22 cellular contexts compared by ENCODE assay signal in genomic region chr13:98368019-98368418, GRCh38.
A peak's percentile ranks its signal among the peaks of the same experiment; 100 is the strongest.
DNase-seq lines count a peak whose midpoint lies in the region; ATAC-seq, FAIRE-seq and TF ChIP-seq lines count a peak whose summit lies in the region.
"Had no signal": no experiment of that assay in that cellular context is flagged by ENCODE, and none has a peak within 500 bp of the region (broad histone marks: within the 10 kb centered on the region; RNA-seq: fewer than 3 reads in every experiment).

No MANE protein-coding gene starts in this region.

- no peak overlapping the region for H3K4me3 ChIP-seq in astrocyte (ENCODE audit: insufficient read depth, low read depth, low read length)
- H3K4me3 ChIP-seq in smooth muscle cell: no peak overlapping the region
- H3K4me3 ChIP-seq in psoas muscle: no peak overlapping the region
- H3K4me3 ChIP-seq in prostate gland: no peak overlapping the region
- H3K4me3 ChIP-seq: adrenal gland, lung, PC-9 had no signal

- H3K27ac ChIP-seq in astrocyte (ENCODE audit: low read depth, low read length) (no peak overlapping the region), smooth muscle cell (ENCODE audit: low read depth) (peak overlapping the region; percentile 17), psoas muscle (no peak overlapping the region), prostate gland (no peak overlapping the region)
- H3K27ac ChIP-seq: adrenal gland, C4-2B, PC-9 had no signal

- no peak for TF ChIP-seq CTCF in astrocyte (IDR thresholded peaks at IDR 0.05; ENCODE audit: insufficient read depth, low read depth, low read length)
- TF ChIP-seq CTCF in smooth muscle cell (IDR thresholded peaks at IDR 0.05; ENCODE audit: borderline replicate concordance, insufficient read depth, poor library complexity, severe bottlenecking): no peak
- TF ChIP-seq CTCF in psoas muscle (IDR thresholded peaks at IDR 0.05): no peak
- no peak for TF ChIP-seq CTCF in prostate gland (IDR thresholded peaks at IDR 0.05)

- peaks cover 32% of the 10 kb centered on the region for H3K4me1 Mint-ChIP-seq in astrocyte (ENCODE audit: low read depth, unreplicated experiment)
- H3K4me1 Mint-ChIP-seq in natural killer cell treated with Interleukin-12 subunit alpha and Interleukin-12 subunit beta and Interleukin-15 and Interleukin-18, amount 100 ng/mL, for 72 hours (ENCODE audit: low read depth in 2 of 2): no peaks in the 10 kb centered on the region

- ATAC-seq in psoas muscle (no peak), GM19397 (IDR thresholded peaks at IDR 0.05; ENCODE audit: unreplicated experiment) (no peak)
- no peak for ATAC-seq in natural killer cell treated with Interleukin-12 subunit alpha and Interleukin-12 subunit beta and Interleukin-15 and Interleukin-18, amount 100 ng/mL, for 72 hours
- ATAC-seq: activated CD4-positive, CD25-positive, alpha-beta regulatory T cell treated with anti-CD3 and anti-CD28 coated beads, Interleukin-2, amount 50 U/mL, for 24 hours; naive thymus-derived CD4-positive, alpha-beta T cell had no signal

- no peaks in the 10 kb centered on the region for H3K27me3 ChIP-seq in astrocyte (ENCODE audit: insufficient read depth, low read length)
- no peaks in the 10 kb centered on the region for H3K27me3 ChIP-seq in smooth muscle cell (ENCODE audit: low read depth)
- H3K27me3 ChIP-seq in psoas muscle (ENCODE audit: insufficient read depth in 3 of 3, low read length in 2 of 3): no peaks in the 10 kb centered on the region
- H3K27me3 ChIP-seq in prostate gland (replicated peaks; ENCODE audit: insufficient read depth): no peaks in the 10 kb centered on the region
- H3K27me3 ChIP-seq: adrenal gland had no signal

- H3K36me3 Mint-ChIP-seq in astrocyte (ENCODE audit: low read depth, unreplicated experiment): peaks cover 26% of the 10 kb centered on the region
- no peaks in the 10 kb centered on the region for H3K36me3 Mint-ChIP-seq in natural killer cell treated with Interleukin-12 subunit alpha and Interleukin-12 subunit beta and Interleukin-15 and Interleukin-18, amount 100 ng/mL, for 72 hours

- H3K9ac ChIP-seq in astrocyte (ENCODE audit: low read length): no peak overlapping the region
- no peak overlapping the region for H3K9ac ChIP-seq in smooth muscle cell (ENCODE audit: low read depth)

- no peak for FAIRE-seq in astrocyte (lab: Jason Lieb, UNC)

- TF ChIP-seq POLR2A in prostate gland (IDR thresholded peaks at IDR 0.05): no peak

- H3K4me1 ChIP-seq in astrocyte (ENCODE audit: insufficient read depth, low read length): peaks cover 16% of the 10 kb centered on the region
- peaks cover 14% of the 10 kb centered on the region for H3K4me1 ChIP-seq in smooth muscle cell (ENCODE audit: low read depth)
- peaks cover 16% of the 10 kb centered on the region for H3K4me1 ChIP-seq in psoas muscle
- no peaks in the 10 kb centered on the region for H3K4me1 ChIP-seq in prostate gland (replicated peaks)

- H3K27me3 Mint-ChIP-seq in astrocyte (ENCODE audit: low read depth, unreplicated experiment): no peaks in the 10 kb centered on the region
- H3K27me3 Mint-ChIP-seq in natural killer cell treated with Interleukin-12 subunit alpha and Interleukin-12 subunit beta and Interleukin-15 and Interleukin-18, amount 100 ng/mL, for 72 hours: peaks cover 15 to 37% of the 10 kb centered on the region in 2 donors

- H3F3A ChIP-seq in smooth muscle cell (ENCODE audit: low read depth): no peaks in the 10 kb centered on the region

- H2AFZ ChIP-seq in astrocyte (ENCODE audit: low read depth, low read length) (no peak overlapping the region), smooth muscle cell (ENCODE audit: low read depth) (no peak overlapping the region)
- H2AFZ ChIP-seq: PC-9 had no signal

- H3K36me3 ChIP-seq in astrocyte (ENCODE audit: insufficient read depth, low read length) (peaks cover 5% of the 10 kb centered on the region), smooth muscle cell (ENCODE audit: low read depth) (peaks cover 3% of the 10 kb centered on the region), psoas muscle (ENCODE audit: insufficient read depth in 1 of 2, low read depth in 1 of 2) (no peaks in the 10 kb centered on the region), prostate gland (no peaks in the 10 kb centered on the region)
- H3K36me3 ChIP-seq: adrenal gland had no signal

- H3K4me3 Mint-ChIP-seq in astrocyte (ENCODE audit: unreplicated experiment): no peak overlapping the region
- H3K4me3 Mint-ChIP-seq in natural killer cell treated with Interleukin-12 subunit alpha and Interleukin-12 subunit beta and Interleukin-15 and Interleukin-18, amount 100 ng/mL, for 72 hours: no peak overlapping the region
- H3K4me3 Mint-ChIP-seq: naive thymus-derived CD4-positive, alpha-beta T cell had no signal

- no peak overlapping the region for H3K4me2 ChIP-seq in astrocyte (ENCODE audit: low read length)
- no peak overlapping the region for H3K4me2 ChIP-seq in smooth muscle cell
- H3K4me2 ChIP-seq: PC-9 had no signal

- no peak overlapping the region for H3K27ac Mint-ChIP-seq in astrocyte (ENCODE audit: unreplicated experiment)
- no peak overlapping the region for H3K27ac Mint-ChIP-seq in natural killer cell treated with Interleukin-12 subunit alpha and Interleukin-12 subunit beta and Interleukin-15 and Interleukin-18, amount 100 ng/mL, for 72 hours
- H3K27ac Mint-ChIP-seq: activated T-helper 2 cell treated with anti-CD3 and anti-CD28 coated beads, Interferon-gamma antibody, Interleukin-2, Interleukin-4, amounts not matched to agents 10 μg/mL and 5 μg/mL and 100 μg/mL, durations not matched to agents 14 hours and 24 hours and 36 hours; naive thymus-derived CD4-positive, alpha-beta T cell had no signal

- H3K79me2 ChIP-seq in astrocyte (ENCODE audit: insufficient read depth, low read length): peaks cover 7% of the 10 kb centered on the region
- peaks cover 9% of the 10 kb centered on the region for H3K79me2 ChIP-seq in smooth muscle cell (ENCODE audit: low read depth)

- DNase-seq in GM04504 (ENCODE audit: low read depth): peak; percentile 38
- DNase-seq in astrocyte (ENCODE audit: low read depth): peak; percentile 83
- DNase-seq in iris pigment epithelial cell (ENCODE audit: low read depth): peak; percentile 87
- DNase-seq in smooth muscle cell (lab: John Stamatoyannopoulos, UW; ENCODE audit: unreplicated experiment): no peak
- no peak for DNase-seq in psoas muscle
- DNase-seq in natural killer cell treated with Interleukin-12 subunit alpha and Interleukin-12 subunit beta and Interleukin-15 and Interleukin-18, amount 100 ng/mL, for 72 hours (ENCODE audit: low spot score): no peak
- DNase-seq in prostate gland (ENCODE audit: low spot score): no peak
- DNase-seq: adrenal gland; DMS153; foreskin fibroblast; Karpas-422; naive thymus-derived CD4-positive, alpha-beta T cell; NCI-H1105 treated with DMSO at 0.1 percent for 48 hours; NCI-H2171; NCI-H748 treated with DMSO at 0.1 percent for 48 hours; posterior cingulate gyrus had no signal

- intact Hi-C loops in psoas muscle (cut with DNase I): no loop called here
- intact Hi-C loops in prostate gland (cut with DNase I): no loop called here

- H3K9me3 ChIP-seq in astrocyte (ENCODE audit: insufficient read depth, low read depth, low read length) (no peaks in the 10 kb centered on the region), smooth muscle cell (replicated peaks; ENCODE audit: low read depth) (no peaks in the 10 kb centered on the region), psoas muscle (no peaks in the 10 kb centered on the region), prostate gland (no peaks in the 10 kb centered on the region)
- H3K9me3 ChIP-seq: adrenal gland had no signal

- 43% methylated on average over 2 of the region's 2 CpGs for WGBS in smooth muscle cell (ENCODE audit: low lambda C conversion rate)
- 63 to 73% (median 71%) methylated on average over 2 of the region's 2 CpGs for WGBS in psoas muscle, 3 donors
- WGBS in prostate gland: 73% methylated on average over 2 of the region's 2 CpGs

- no peaks in the 10 kb centered on the region for H3K9me3 Mint-ChIP-seq in astrocyte (ENCODE audit: unreplicated experiment)
- no peaks in the 10 kb centered on the region for H3K9me3 Mint-ChIP-seq in natural killer cell treated with Interleukin-12 subunit alpha and Interleukin-12 subunit beta and Interleukin-15 and Interleukin-18, amount 100 ng/mL, for 72 hours
- H3K9me3 Mint-ChIP-seq: activated T-helper 2 cell treated with anti-CD3 and anti-CD28 coated beads, Interferon-gamma antibody, Interleukin-2, Interleukin-4, amounts not matched to agents 10 μg/mL and 5 μg/mL and 100 μg/mL, durations not matched to agents 14 hours and 24 hours and 36 hours had no signal

- peaks cover 27% of the 10 kb centered on the region for H4K20me1 ChIP-seq in astrocyte (ENCODE audit: insufficient read depth, low read length)
- peaks cover 12% of the 10 kb centered on the region for H4K20me1 ChIP-seq in smooth muscle cell (ENCODE audit: low read depth)

Comparison
In these comparisons a context has a peak if more than half of its experiments do, and no peak if none do; other contexts are left out.
1. DNase-seq: peak in GM04504 (single experiment), astrocyte (single experiment) and iris pigment epithelial cell (single experiment); none in smooth muscle cell (single experiment), psoas muscle (0 of 2), natural killer cell treated with Interleukin-12 subunit alpha and Interleukin-12 subunit beta and Interleukin-15 and Interleukin-18, amount 100 ng/mL, for 72 hours (single experiment) and prostate gland (single experiment).